ENCODE assay signal across 8 cellular contexts in the genomic region with DNA sequence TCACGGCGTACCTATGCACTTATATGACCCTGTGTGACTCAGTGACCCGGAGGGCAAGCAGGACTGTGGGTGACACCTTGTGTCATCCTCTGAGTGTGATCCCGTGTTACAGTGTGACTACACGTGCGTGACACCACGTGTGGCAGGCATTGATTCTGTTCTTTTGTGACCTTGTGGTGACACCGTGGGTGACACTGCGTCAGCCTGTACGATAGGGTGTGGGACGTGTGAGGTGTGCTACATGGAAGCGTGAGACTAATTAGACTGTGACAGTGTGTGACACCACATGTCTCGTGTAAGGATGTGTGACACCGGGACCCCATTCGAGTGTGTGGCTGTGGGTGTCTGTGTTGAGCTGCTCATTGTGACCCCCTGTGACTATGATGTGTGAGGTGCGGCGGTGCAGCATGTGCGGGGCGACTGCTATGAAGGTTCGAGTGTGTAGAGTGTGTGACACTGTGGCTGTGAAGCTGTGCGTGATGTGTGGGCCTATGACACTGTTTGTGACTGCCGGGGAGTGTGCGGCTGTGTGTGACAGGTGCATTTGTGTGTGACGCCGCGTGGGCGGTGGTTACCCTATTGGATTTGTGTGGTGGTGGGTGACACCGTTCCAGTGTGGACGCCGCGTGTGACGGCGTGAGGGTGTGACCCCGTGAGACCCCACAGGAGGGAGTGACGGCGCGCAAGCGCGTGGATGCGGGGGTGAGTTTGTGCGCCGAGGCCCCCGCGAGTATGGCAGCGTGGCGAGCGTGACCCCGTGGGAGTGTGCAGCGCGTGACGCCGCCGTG. TPM values are rescaled to one million over a fixed set of nuclear protein-coding genes. Genes with fewer than 3 reads are reported as not detected.
DNase-seq lines count a peak whose midpoint lies in the region; ATAC-seq, FAIRE-seq and TF ChIP-seq lines count a peak whose summit lies in the region.

Gene SPTBN4 (plus strand): TSS at position 783 of the 788 bp plus-strand sequence. CDS start 5,621 bp downstream, outside the sequence.

- no peak for TF ChIP-seq CTCF in activated CD8-positive, alpha-beta T cell treated with anti-CD3 and anti-CD28 coated beads for 36 hours (IDR thresholded peaks at IDR 0.05)
- TF ChIP-seq CTCF in epithelial cell of esophagus (IDR thresholded peaks at IDR 0.05; ENCODE audit: insufficient read depth, low read depth, low read length, missing control alignments) (no peak), neural cell (IDR thresholded peaks at IDR 0.05; ENCODE audit: poor library complexity, severe bottlenecking) (no peak)

- H3K9me3 Mint-ChIP-seq in activated CD8-positive, alpha-beta T cell treated with anti-CD3 and anti-CD28 coated beads for 36 hours = no peaks in the 10 kb centered on the region

- POLR2A ChIA-PET in activated CD8-positive, alpha-beta T cell treated with anti-CD3 and anti-CD28 coated beads for 36 hours (lab: Charles Lee) = interaction anchor here (0.6 to 2.7 kb wide), 6 partner anchors 23 to 161 kb away, joined by 3 to 16 read pairs (median 3); partner anchors contain the start of genes C19orf47 and LTBP4

- H3K79me2 ChIP-seq in neural cell (replicated peaks; ENCODE audit: insufficient read depth, low read length) = no peaks in the 10 kb centered on the region

- peaks cover 23% of the 10 kb centered on the region for H3K4me1 ChIP-seq in stomach smooth muscle (ENCODE audit: control insufficient read depth, insufficient read depth, low read length)

- TF ChIP-seq EP300 in neural cell (conservative IDR thresholded peaks at IDR 0.05; ENCODE audit: poor library complexity, severe bottlenecking) = peak; percentile 15

- DNase-seq in activated CD8-positive, alpha-beta T cell treated with anti-CD3 and anti-CD28 coated beads for 36 hours = peak; percentile 92
- peak; percentile 5 for DNase-seq in epithelial cell of esophagus (ENCODE audit: low read depth)
- no peak for DNase-seq in HTR-8/SVneo (ENCODE audit: insufficient read length, low spot score)
- no peak for DNase-seq in NCI-H1417 treated with DMSO at 0.1 percent for 48 hours (lab: John Stamatoyannopoulos, UW)

- H3K4me3 ChIP-seq in epithelial cell of esophagus (ENCODE audit: low read length) (peak within 1 kb of the TSS; percentile 47), neural cell (ENCODE audit: low read length) (peak within 1 kb of the TSS; percentile 69), stomach smooth muscle (ENCODE audit: low read length in 2 of 2) (peak within 1 kb of the TSS; percentile 79 to 90)

- H3K27ac Mint-ChIP-seq in activated CD8-positive, alpha-beta T cell treated with anti-CD3 and anti-CD28 coated beads for 36 hours = peak within 1 kb of the TSS; percentile 83

- ATAC-seq in GM18861 (IDR thresholded peaks at IDR 0.05; ENCODE audit: unreplicated experiment) (peak; percentile 30), HG03196 (IDR thresholded peaks at IDR 0.05; ENCODE audit: unreplicated experiment) (peak; percentile 25)
- ATAC-seq in activated CD8-positive, alpha-beta T cell treated with anti-CD3 and anti-CD28 coated beads for 36 hours = peak; percentile 75

- peak within 1 kb of the TSS; percentile 80 for H3K4me3 Mint-ChIP-seq in activated CD8-positive, alpha-beta T cell treated with anti-CD3 and anti-CD28 coated beads for 36 hours

- H3K27me3 Mint-ChIP-seq in activated CD8-positive, alpha-beta T cell treated with anti-CD3 and anti-CD28 coated beads for 36 hours = peaks cover 9% of the 10 kb centered on the region

- peak within 1 kb of the TSS; percentile 9 for H3K4me2 ChIP-seq in neural cell (ENCODE audit: low read length)

- no peaks in the 10 kb centered on the region for H3F3A ChIP-seq in neural cell (ENCODE audit: insufficient read depth, low read length, poor library complexity, severe bottlenecking)

- peaks cover 4% of the 10 kb centered on the region for H3K36me3 Mint-ChIP-seq in activated CD8-positive, alpha-beta T cell treated with anti-CD3 and anti-CD28 coated beads for 36 hours (ENCODE audit: low read depth)

- CTCF ChIA-PET in activated CD8-positive, alpha-beta T cell treated with anti-CD3 and anti-CD28 coated beads for 36 hours (lab: Charles Lee) = interaction anchor here (0.8 to 4.6 kb wide), 9 partner anchors 9 to 246 kb away, joined by 3 to 26 read pairs (median 4); partner anchors contain the start of genes AKT2 and SERTAD1

- H2AFZ ChIP-seq in neural cell (ENCODE audit: low read depth, low read length) = no peak within 1 kb of the TSS

- H3K36me3 ChIP-seq in neural cell (ENCODE audit: insufficient read depth, low read length) (no peaks in the 10 kb centered on the region), stomach smooth muscle (ENCODE audit: control insufficient read depth in 2 of 2, insufficient read depth in 2 of 2, low read length in 2 of 2) (no peaks in the 10 kb centered on the region)

- H3K9ac ChIP-seq in neural cell (ENCODE audit: low read length) = peak within 1 kb of the TSS; percentile 63
- H3K9ac ChIP-seq in stomach smooth muscle (ENCODE audit: low read length in 2 of 2) = peak within 1 kb of the TSS; percentile 53 to 69

- H3K9me3 ChIP-seq in neural cell (ENCODE audit: low read length) (no peaks in the 10 kb centered on the region), stomach smooth muscle (ENCODE audit: control insufficient read depth in 2 of 2, low read length in 2 of 2) (no peaks in the 10 kb centered on the region)

- no peaks in the 10 kb centered on the region for H3K9me2 ChIP-seq in neural cell (ENCODE audit: insufficient read depth, low read length)

- no peak for TF ChIP-seq RAD21 in neural cell (conservative IDR thresholded peaks at IDR 0.05)

- H4K20me1 ChIP-seq in neural cell (ENCODE audit: insufficient read depth) = no peaks in the 10 kb centered on the region

- H3K27me3 ChIP-seq in neural cell (ENCODE audit: insufficient read depth, low read depth, low read length) (peaks cover 23% of the 10 kb centered on the region), stomach smooth muscle (ENCODE audit: control insufficient read depth in 1 of 2, insufficient read depth in 2 of 2, low read length in 2 of 2) (no peaks in the 10 kb centered on the region)

- no peak for FAIRE-seq in HTR-8/SVneo (lab: Jason Lieb, UNC)

- peaks cover 24% of the 10 kb centered on the region for H3K4me1 Mint-ChIP-seq in activated CD8-positive, alpha-beta T cell treated with anti-CD3 and anti-CD28 coated beads for 36 hours (ENCODE audit: low read depth)

- H3K27ac ChIP-seq in neural cell (ENCODE audit: low read length) (no peak within 1 kb of the TSS), stomach smooth muscle (ENCODE audit: low read length) (peak within 1 kb of the TSS; percentile 55)

- intact Hi-C loops in activated CD8-positive, alpha-beta T cell treated with anti-CD3 and anti-CD28 coated beads for 36 hours (cut with micrococcal nuclease) = no loop called here

TF ChIP-seq in neural cell, 6 proteins besides CTCF, POLR2A, EP300 and RAD21:
- peak; percentile 86 for TF ChIP-seq MXI1 (conservative IDR thresholded peaks at IDR 0.05; ENCODE audit: poor library complexity, severe bottlenecking)
- TF ChIP-seq TAF1 (IDR thresholded peaks at IDR 0.05; ENCODE audit: low read depth) = no peak
- no peak for TF ChIP-seq EZH2 (IDR thresholded peaks at IDR 0.05; ENCODE audit: borderline replicate concordance, insufficient read depth, low read length, poor library complexity, severe bottlenecking)
- TF ChIP-seq REST (IDR thresholded peaks at IDR 0.05; ENCODE audit: borderline replicate concordance) = no peak
- TF ChIP-seq SMC3 (conservative IDR thresholded peaks at IDR 0.05; ENCODE audit: poor library complexity) = no peak
- TF ChIP-seq POLR2AphosphoS5 (IDR thresholded peaks at IDR 0.05) = no peak

RNA-seq across cellular contexts. Expression of gene SPTBN4, which starts in this region (rescaled TPM):
- 1 to 10 TPM; 1.3 to 2.3 TPM for total RNA-seq in activated CD8-positive, alpha-beta T cell treated with anti-CD3 and anti-CD28 coated beads for 36 hours
- 10.4 and 12.7 TPM in 2 replicates for polyA plus RNA-seq in neural cell
- 9.6 and 10.2 TPM in 2 replicates for polyA minus RNA-seq in neural cell

Comparison
In these comparisons a context has a peak if more than half of its experiments do, and no peak if none do; other contexts are left out.
1. ATAC-seq: peak in every context shown above with its lines; median percentile 75 in activated CD8-positive, alpha-beta T cell treated with anti-CD3 and anti-CD28 coated beads for 36 hours; 30 in GM18861; 25 in HG03196.
2. DNase-seq: peak in activated CD8-positive, alpha-beta T cell treated with anti-CD3 and anti-CD28 coated beads for 36 hours (single experiment) and epithelial cell of esophagus (single experiment); none in HTR-8/SVneo (single experiment) and NCI-H1417 treated with DMSO at 0.1 percent for 48 hours (single experiment).
3. Peak in every context shown above with its lines, with median percentiles within 50 percentile points of each other: H3K4me3 ChIP-seq.